ENCODE assay signal across 1 cellular context in genomic region chr12:26173153-26173552, GRCh38.
TF ChIP-seq lines count a peak whose summit lies in the region.

No MANE protein-coding gene starts in this region.

TF ChIP-seq in GM12878, 131 proteins besides CTCF, POLR2A, EP300 and RAD21 (continues in another document):
- TF ChIP-seq ZBTB40 (IDR thresholded peaks at IDR 0.05; ENCODE audit: borderline replicate concordance), result no peak
- no peak for TF ChIP-seq NKRF (conservative IDR thresholded peaks at IDR 0.05)
- no peak for TF ChIP-seq ATF2 (IDR thresholded peaks at IDR 0.05; ENCODE audit: low read length)
- TF ChIP-seq ZNF217 (IDR thresholded peaks at IDR 0.05), result 0 out of 2 replicates have a peak, but pooled peaks have one; percentile 35
- TF ChIP-seq POLR2AphosphoS2 (IDR thresholded peaks at IDR 0.05; ENCODE audit: low read depth, low read length), result no peak
- TF ChIP-seq MEF2B (IDR thresholded peaks at IDR 0.05; ENCODE audit: partially characterized antibody, poor library complexity, severe bottlenecking), result peak; percentile 44
- no peak for TF ChIP-seq ASH2L (IDR thresholded peaks at IDR 0.05; ENCODE audit: borderline replicate concordance, low read depth)
- TF ChIP-seq ZNF384 (IDR thresholded peaks at IDR 0.05; ENCODE audit: borderline replicate concordance, low read depth, low read length), result no peak
- TF ChIP-seq RELB (IDR thresholded peaks at IDR 0.05; ENCODE audit: low read depth), result 0 out of 2 replicates have a peak, but pooled peaks have one; percentile 32
- TF ChIP-seq ELK1 (IDR thresholded peaks at IDR 0.05; ENCODE audit: low read depth, low read length), result no peak
- TF ChIP-seq CBX5 (IDR thresholded peaks at IDR 0.05; ENCODE audit: low read depth), result no peak
- TF ChIP-seq USF2 (IDR thresholded peaks at IDR 0.05; ENCODE audit: borderline replicate concordance, low read depth, low read length), result no peak
- TF ChIP-seq ZNF592 (IDR thresholded peaks at IDR 0.05), result no peak
- TF ChIP-seq BMI1 (IDR thresholded peaks at IDR 0.05; ENCODE audit: borderline replicate concordance), result no peak
- peak; percentile 39 to 53; a peak in 3 of 4 replicates for TF ChIP-seq IKZF2 (IDR thresholded peaks at IDR 0.05)
- peak; percentile 81 for TF ChIP-seq NR2C1 (IDR thresholded peaks at IDR 0.05)
- TF ChIP-seq MYC (IDR thresholded peaks at IDR 0.05; ENCODE audit: insufficient read depth, insufficient read length, insufficient replicate concordance, low read length, severe bottlenecking), result no peak
- no peak for TF ChIP-seq GATAD2B (conservative IDR thresholded peaks at IDR 0.05; ENCODE audit: low read depth)
- no peak for TF ChIP-seq TARDBP (IDR thresholded peaks at IDR 0.05; ENCODE audit: borderline replicate concordance)
- TF ChIP-seq JUND (IDR thresholded peaks at IDR 0.05; ENCODE audit: low read depth, low read length), result no peak
- TF ChIP-seq CUX1 (IDR thresholded peaks at IDR 0.05; ENCODE audit: insufficient replicate concordance, low read depth, low read length), result no peak
- no peak for TF ChIP-seq RCOR1 (conservative IDR thresholded peaks at IDR 0.05; ENCODE audit: low read depth, low read length)
- no peak for TF ChIP-seq CBX3 (IDR thresholded peaks at IDR 0.05; ENCODE audit: borderline replicate concordance, low read depth)
- TF ChIP-seq CHD1 (IDR thresholded peaks at IDR 0.05; ENCODE audit: low read depth, low read length), result no peak
- TF ChIP-seq PML (IDR thresholded peaks at IDR 0.05; ENCODE audit: low read length), result no peak
- 0 out of 2 replicates have a peak, but pooled peaks have one; percentile 53 for TF ChIP-seq ZNF687 (IDR thresholded peaks at IDR 0.05)
- TF ChIP-seq BCL11A (IDR thresholded peaks at IDR 0.05; ENCODE audit: low read depth, low read length), result no peak
